Comparison of ENCODE assay signal across 8 cellular contexts in genomic region chr22:36913431-36914382, GRCh38. TPM values are rescaled to one million over a fixed set of nuclear protein-coding genes. Genes with fewer than 3 reads are reported as not detected.
DNase-seq lines count a peak whose midpoint lies in the region; ATAC-seq and TF ChIP-seq lines count a peak whose summit lies in the region.

Gene CSF2RB (plus strand): TSS chr22:36913628. CDS start chr22:36922208, 8,580 bp downstream.

- peak within 1 kb of the TSS in 2 of 10 donors; percentile 42 to 81 for H3K4me3 Mint-ChIP-seq in naive thymus-derived CD4-positive, alpha-beta T cell
- no peak within 1 kb of the TSS for H3K4me3 Mint-ChIP-seq in CD8-positive, alpha-beta memory T cell

- H3K4me1 ChIP-seq in HUES6 (ENCODE audit: control insufficient read depth, insufficient read depth, low read length) = peaks cover 31% of the 10 kb centered on the region
- no peaks in the 10 kb centered on the region for H3K4me1 ChIP-seq in colonic mucosa
- no peaks in the 10 kb centered on the region for H3K4me1 ChIP-seq in naive thymus-derived CD4-positive, alpha-beta T cell (ENCODE audit: control insufficient read depth in 2 of 2, insufficient read depth in 2 of 2, low read length in 2 of 2)
- no peaks in the 10 kb centered on the region for H3K4me1 ChIP-seq in CD8-positive, alpha-beta memory T cell (ENCODE audit: insufficient read depth, low read length)

- H3K36me3 Mint-ChIP-seq in naive thymus-derived CD4-positive, alpha-beta T cell = no peaks in the 10 kb centered on the region
- no peaks in the 10 kb centered on the region for H3K36me3 Mint-ChIP-seq in CD8-positive, alpha-beta memory T cell

- peak; percentile 86 for ATAC-seq in naive thymus-derived CD4-positive, alpha-beta T cell
- ATAC-seq in HG03196 (IDR thresholded peaks at IDR 0.05; ENCODE audit: unreplicated experiment) (no peak), HG02973 (IDR thresholded peaks at IDR 0.05; ENCODE audit: unreplicated experiment) (no peak)

- POLR2A ChIA-PET in naive thymus-derived CD4-positive, alpha-beta T cell (lab: Charles Lee) = no interaction called here
- POLR2A ChIA-PET in CD8-positive, alpha-beta memory T cell (lab: Charles Lee) = no interaction called here

- peak; percentile 1 for DNase-seq in G401 (ENCODE audit: low spot score)
- DNase-seq in colonic mucosa = peak; percentile 32
- no peak for DNase-seq in naive thymus-derived CD4-positive, alpha-beta T cell
- DNase-seq in glomerular visceral epithelial cell (ENCODE audit: extremely low spot score) = no peak
- DNase-seq in CD8-positive, alpha-beta memory T cell = no peak

- H3K4me1 Mint-ChIP-seq in naive thymus-derived CD4-positive, alpha-beta T cell = peaks cover 0 to 11% (median 0%) of the 10 kb centered on the region in 7 donors
- no peaks in the 10 kb centered on the region for H3K4me1 Mint-ChIP-seq in CD8-positive, alpha-beta memory T cell

- H3K9me3 Mint-ChIP-seq in naive thymus-derived CD4-positive, alpha-beta T cell = no peaks in the 10 kb centered on the region
- H3K9me3 Mint-ChIP-seq in CD8-positive, alpha-beta memory T cell = no peaks in the 10 kb centered on the region

- no peak for TF ChIP-seq CTCF in colonic mucosa (IDR thresholded peaks at IDR 0.05)

- H3K27ac Mint-ChIP-seq in naive thymus-derived CD4-positive, alpha-beta T cell = peak within 1 kb of the TSS in 1 of 9 donors; percentile 70
- no peak within 1 kb of the TSS for H3K27ac Mint-ChIP-seq in CD8-positive, alpha-beta memory T cell

- no peak within 1 kb of the TSS for H3K27ac ChIP-seq in HUES6 (ENCODE audit: low read depth, low read length)
- peak within 1 kb of the TSS; percentile 33 for H3K27ac ChIP-seq in colonic mucosa
- no peak within 1 kb of the TSS for H3K27ac ChIP-seq in naive thymus-derived CD4-positive, alpha-beta T cell (ENCODE audit: low read depth, low read length)
- no peak within 1 kb of the TSS for H3K27ac ChIP-seq in CD8-positive, alpha-beta memory T cell (ENCODE audit: low read depth, low read length)

- no peaks in the 10 kb centered on the region for H3K9me3 ChIP-seq in HUES6 (ENCODE audit: control insufficient read depth, insufficient read depth, low read depth, low read length)
- no peaks in the 10 kb centered on the region for H3K9me3 ChIP-seq in colonic mucosa
- no peaks in the 10 kb centered on the region for H3K9me3 ChIP-seq in naive thymus-derived CD4-positive, alpha-beta T cell (ENCODE audit: control insufficient read depth in 2 of 3, low read length in 3 of 3)
- no peaks in the 10 kb centered on the region for H3K9me3 ChIP-seq in CD8-positive, alpha-beta memory T cell (ENCODE audit: low read length)

- H3K27me3 Mint-ChIP-seq in naive thymus-derived CD4-positive, alpha-beta T cell = peaks cover 7 to 50% (median 20%) of the 10 kb centered on the region in 5 donors
- peaks cover 10 to 58% of the 10 kb centered on the region in 2 donors for H3K27me3 Mint-ChIP-seq in CD8-positive, alpha-beta memory T cell

- H3K27me3 ChIP-seq in HUES6 (ENCODE audit: control insufficient read depth, insufficient read depth, low read length) (peaks cover 41% of the 10 kb centered on the region), colonic mucosa (no peaks in the 10 kb centered on the region)
- H3K27me3 ChIP-seq in naive thymus-derived CD4-positive, alpha-beta T cell (ENCODE audit: control insufficient read depth in 2 of 2, insufficient read depth in 2 of 2, low read length in 2 of 2) = no peaks in the 10 kb centered on the region
- no peaks in the 10 kb centered on the region for H3K27me3 ChIP-seq in CD8-positive, alpha-beta memory T cell (ENCODE audit: insufficient read depth, low read length, poor library complexity, severe bottlenecking)

- in situ Hi-C loops in G401 (cut with HindIII; ENCODE audit: low sequenced_read_pairs) = no loop called here

- H3K9ac ChIP-seq in HUES6 (ENCODE audit: low read length) (peak within 1 kb of the TSS; percentile 24), colonic mucosa (ENCODE audit: low read depth in 2 of 2, low read length in 2 of 2) (peak within 1 kb of the TSS; percentile 12 to 15)

- CTCF ChIA-PET in naive thymus-derived CD4-positive, alpha-beta T cell (lab: Charles Lee) = no interaction called here
- CTCF ChIA-PET in CD8-positive, alpha-beta memory T cell (lab: Charles Lee) = interaction anchor here (1.3 kb wide), 1 partner anchor 17 kb away, joined by 3 read pairs; no protein-coding TSS in a partner anchor

- intact Hi-C loops in colonic mucosa (cut with DNase I) = no loop called here
- intact Hi-C loops in naive thymus-derived CD4-positive, alpha-beta T cell (cut with micrococcal nuclease) = no loop called here

- H3K4me3 ChIP-seq in HUES6 (ENCODE audit: low read depth, low read length) (peak within 1 kb of the TSS; percentile 20), colonic mucosa (peak within 1 kb of the TSS; percentile 19)
- no peak within 1 kb of the TSS for H3K4me3 ChIP-seq in naive thymus-derived CD4-positive, alpha-beta T cell (ENCODE audit: low read length)
- no peak within 1 kb of the TSS for H3K4me3 ChIP-seq in CD8-positive, alpha-beta memory T cell (ENCODE audit: low read length)

- H3K36me3 ChIP-seq in HUES6 (ENCODE audit: control insufficient read depth, insufficient read depth, low read length) = no peaks in the 10 kb centered on the region
- H3K36me3 ChIP-seq in colonic mucosa = no peaks in the 10 kb centered on the region
- H3K36me3 ChIP-seq in naive thymus-derived CD4-positive, alpha-beta T cell (ENCODE audit: control insufficient read depth in 2 of 3, insufficient read depth in 3 of 3, low read length in 3 of 3) = no peaks in the 10 kb centered on the region
- no peaks in the 10 kb centered on the region for H3K36me3 ChIP-seq in CD8-positive, alpha-beta memory T cell (ENCODE audit: insufficient read depth, low read length)

RNA-seq across cellular contexts. Expression of gene CSF2RB, which starts in this region (rescaled TPM):
- not detected in 2 replicates for total RNA-seq in G401 (2014; rRNA removed; shearing (Covaris generic))
- 1 to 10 TPM; 2.1 to 5.2 TPM for total RNA-seq in colonic mucosa
- total RNA-seq in naive thymus-derived CD4-positive, alpha-beta T cell = 10 to 100 TPM in 3 of 5 experiments, under 1 TPM in 2; 0.57 to 95.0 (median 13.4) TPM
- not detected for polyA plus RNA-seq in naive thymus-derived CD4-positive, alpha-beta T cell
- total RNA-seq in CD8-positive, alpha-beta memory T cell = under 1 TPM; 0.13 to 0.20 TPM
- 0.09 TPM for polyA plus RNA-seq in CD8-positive, alpha-beta memory T cell

Comparison
In these comparisons a context has a peak if more than half of its experiments do, and no peak if none do; other contexts are left out.
1. Peak in DNase-seq in G401; RNA of the gene not detected or under 1 TPM.
2. H3K4me3 ChIP-seq: peak in HUES6 (single experiment) and colonic mucosa (single experiment); none in naive thymus-derived CD4-positive, alpha-beta T cell (single experiment) and CD8-positive, alpha-beta memory T cell (single experiment).